Comparison of ENCODE assay signal across 12 cellular contexts in genomic region chr22:22462813-22463567, GRCh38. TPM values are rescaled to one million over a fixed set of nuclear protein-coding genes. Genes with fewer than 3 reads are reported as not detected.
DNase-seq lines count a peak whose midpoint lies in the region; ATAC-seq, FAIRE-seq and TF ChIP-seq lines count a peak whose summit lies in the region.
"Had no signal": no experiment of that assay in that cellular context is flagged by ENCODE, and none has a peak within 500 bp of the region (broad histone marks: within the 10 kb centered on the region; RNA-seq: fewer than 3 reads in every experiment).

No MANE protein-coding gene starts in this region.

- no peaks in the 10 kb centered on the region for H3K79me2 ChIP-seq in HepG2 (ENCODE audit: insufficient read depth, low read length)
- H3K79me2 ChIP-seq in MM.1S (ENCODE audit: low read length): no peaks in the 10 kb centered on the region

- H3K27me3 ChIP-seq in HepG2 (ENCODE audit: control insufficient read depth in 1 of 2, insufficient read depth in 2 of 2, low read length in 2 of 2) (peaks cover 0 to 6% of the 10 kb centered on the region in 2 experiments; a peak in 1 of 5 replicates), right lobe of liver (no peaks in the 10 kb centered on the region), MM.1S (replicated peaks; ENCODE audit: insufficient read depth, low read length) (no peaks in the 10 kb centered on the region)

- CTCF ChIA-PET in HepG2 (lab: Yijun Ruan, JAX; ENCODE audit: low intra/inter-chr PET ratio, low total read pairs): interaction anchor here (2.0 kb wide), 1 partner anchor 113 kb away, joined by 8 read pairs; no protein-coding TSS in a partner anchor

- H3K4me1 Mint-ChIP-seq in chondrocyte (ENCODE audit: low read depth) (peaks cover 2% of the 10 kb centered on the region), type B pancreatic cell (ENCODE audit: unreplicated experiment) (no peaks in the 10 kb centered on the region)
- H3K4me1 Mint-ChIP-seq: activated naive CD4-positive, alpha-beta T cell treated with anti-CD3 and anti-CD28 coated beads, Interleukin-2, amount 50 U/mL, for 24 hours had no signal

- no peak overlapping the region for H3K4me2 ChIP-seq in HepG2 (ENCODE audit: low read depth, low read length)
- no peak overlapping the region for H3K4me2 ChIP-seq in MM.1S (ENCODE audit: low read depth, low read length)

- TF ChIP-seq RAD21 in HepG2 (CRISPR knock-in tag; IDR thresholded peaks at IDR 0.05): no peak

- H3K36me3 Mint-ChIP-seq in chondrocyte (ENCODE audit: low read depth) (peaks cover 3% of the 10 kb centered on the region), type B pancreatic cell (no peaks in the 10 kb centered on the region)
- H3K36me3 Mint-ChIP-seq: memory B cell had no signal

- ATAC-seq in HepG2: no peak
- no peak for ATAC-seq in right lobe of liver
- ATAC-seq in HG03135 (IDR thresholded peaks at IDR 0.05; ENCODE audit: unreplicated experiment): no peak
- no peak for ATAC-seq in HG03460 (IDR thresholded peaks at IDR 0.05; ENCODE audit: unreplicated experiment)
- no peak for ATAC-seq in HG02610 (IDR thresholded peaks at IDR 0.05; ENCODE audit: unreplicated experiment)

- H2AFZ ChIP-seq in HepG2 (ENCODE audit: low read length) (no peak overlapping the region), MM.1S (ENCODE audit: low read length) (no peak overlapping the region)

- H3K27me3 Mint-ChIP-seq in chondrocyte (ENCODE audit: low read depth): peaks cover 48% of the 10 kb centered on the region
- H3K27me3 Mint-ChIP-seq in type B pancreatic cell: peaks cover 61% of the 10 kb centered on the region

- no peak overlapping the region for H3K27ac Mint-ChIP-seq in chondrocyte (ENCODE audit: unreplicated experiment)
- H3K27ac Mint-ChIP-seq in type B pancreatic cell: no peak overlapping the region
- H3K27ac Mint-ChIP-seq: activated naive CD4-positive, alpha-beta T cell treated with anti-CD3 and anti-CD28 coated beads, Interleukin-2, amount 50 U/mL, for 24 hours; memory B cell had no signal

- no TSS peak for BruUV-seq in HepG2 (replicated peaks; lab: Mats Ljungman, UMichigan)

- H3K9ac ChIP-seq in HepG2 (ENCODE audit: insufficient read depth, low read depth, low read length): no peak overlapping the region
- no peak overlapping the region for H3K9ac ChIP-seq in MM.1S (ENCODE audit: low read length)

- POLR2A ChIA-PET in HepG2 (lab: Yijun Ruan, JAX): no interaction called here

- H3K36me3 ChIP-seq in HepG2 (replicated peaks in 1 of 2; ENCODE audit: control insufficient read depth in 1 of 2, insufficient read depth in 2 of 2, low read length in 2 of 2): no peaks in the 10 kb centered on the region
- H3K36me3 ChIP-seq in right lobe of liver: no peaks in the 10 kb centered on the region
- H3K36me3 ChIP-seq in MM.1S (replicated peaks; ENCODE audit: insufficient read depth, low read length): no peaks in the 10 kb centered on the region

- H3K4me1 ChIP-seq in HepG2 (ENCODE audit: insufficient read depth, low read length) (no peaks in the 10 kb centered on the region), right lobe of liver (no peaks in the 10 kb centered on the region), MM.1S (ENCODE audit: low read length) (no peaks in the 10 kb centered on the region)

- in situ Hi-C loops in HepG2 (cut with HindIII; ENCODE audit: extremely low pct_ligation_motif_present, low pct_unique_long_range_greater_than_20kb): loop anchor here (5.0 kb wide), 1 partner anchor 89 kb away; no protein-coding TSS in a partner anchor

- H3K9me3 ChIP-seq in HepG2 (ENCODE audit: low read length) (peaks cover 13% of the 10 kb centered on the region), right lobe of liver (no peaks in the 10 kb centered on the region), MM.1S (replicated peaks; ENCODE audit: insufficient read depth, low read length) (no peaks in the 10 kb centered on the region)

- H3K9me3 Mint-ChIP-seq in chondrocyte (ENCODE audit: low read depth): peaks cover 17% of the 10 kb centered on the region
- no peaks in the 10 kb centered on the region for H3K9me3 Mint-ChIP-seq in type B pancreatic cell

- peak; percentile 6 for DNase-seq in HepG2 (ENCODE audit: low spot score)
- DNase-seq in right lobe of liver: no peak
- DNase-seq in MM.1S: peak; percentile 40
- no peak for DNase-seq in chondrocyte (ENCODE audit: low spot score)
- no peak for DNase-seq in type B pancreatic cell (ENCODE audit: extremely low spot score, unreplicated experiment)

- TF ChIP-seq CTCF in HepG2 (CRISPR knock-in tag; IDR thresholded peaks at IDR 0.05): peak; percentile 29; the same call in 1 of the 2 replicates
- TF ChIP-seq CTCF in right lobe of liver (IDR thresholded peaks at IDR 0.05): no peak
- peak; percentile 58 for TF ChIP-seq CTCF in MM.1S (IDR thresholded peaks at IDR 0.05; ENCODE audit: low read length)
- TF ChIP-seq CTCF in chondrocyte (IDR thresholded peaks at IDR 0.05): peak; percentile 36
- TF ChIP-seq CTCF in type B pancreatic cell (conservative IDR thresholded peaks at IDR 0.05): no peak

- H3K4me3 ChIP-seq in HepG2 (replicated peaks in 1 of 3; ENCODE audit: insufficient read depth in 1 of 3, low read depth in 2 of 3, low read length in 3 of 3) (no peak overlapping the region), right lobe of liver (no peak overlapping the region), MM.1S (ENCODE audit: low read length) (no peak overlapping the region)

- H4K20me1 ChIP-seq in HepG2 (ENCODE audit: insufficient read depth, low read length) (no peaks in the 10 kb centered on the region), MM.1S (ENCODE audit: insufficient read depth, low read length) (no peaks in the 10 kb centered on the region)

- no peak for TF ChIP-seq POLR2A in HepG2 (IDR thresholded peaks at IDR 0.05; ENCODE audit: insufficient read depth in 1 of 2, low read depth in 2 of 2, low read length in 2 of 2)
- no peak for TF ChIP-seq POLR2A in right lobe of liver (IDR thresholded peaks at IDR 0.05)

- H3K9me2 ChIP-seq in MM.1S (replicated peaks; ENCODE audit: insufficient read depth, low read length): no peaks in the 10 kb centered on the region

- intact Hi-C loops in HepG2 (cut with micrococcal nuclease; ENCODE audit: unreplicated experiment) (loop anchor here (10.0 kb wide), 1 partner anchor 122 kb away; no protein-coding TSS in a partner anchor), right lobe of liver (cut with DNase I) (no loop called here)

- H3K4me3 Mint-ChIP-seq in chondrocyte (ENCODE audit: unreplicated experiment) (no peak overlapping the region), type B pancreatic cell (no peak overlapping the region)
- H3K4me3 Mint-ChIP-seq: activated naive CD4-positive, alpha-beta T cell treated with anti-CD3 and anti-CD28 coated beads, Interleukin-2, amount 50 U/mL, for 24 hours; memory B cell had no signal

- TF ChIP-seq EP300 in HepG2 (IDR thresholded peaks at IDR 0.05; ENCODE audit: low read depth in 2 of 2, low read length in 2 of 2) (no peak), HepG2 (CRISPR knock-in tag; IDR thresholded peaks at IDR 0.05; ENCODE audit: borderline replicate concordance) (no peak)

- FAIRE-seq in HepG2 (lab: Jason Lieb, UNC): no peak

- H3K27ac ChIP-seq in HepG2 (ENCODE audit: extremely low read length, insufficient read depth, low read length) (no peak overlapping the region), right lobe of liver (no peak overlapping the region), MM.1S (ENCODE audit: low read length) (no peak overlapping the region)

- WGBS in HepG2 (ENCODE audit: low lambda C conversion rate): 10% methylated on average over 6 of the region's 6 CpGs
- 34% methylated on average over 6 of the region's 6 CpGs for WGBS in right lobe of liver (ENCODE audit: insufficient coverage, low coverage, low lambda C conversion rate, missing lambda C conversion rate)

- no peaks in the 10 kb centered on the region for H3F3A ChIP-seq in MM.1S (ENCODE audit: insufficient read depth, low read length)

RNA-seq across cellular contexts. Expression of gene ZNF280B, which starts 45.6 kb away (rescaled TPM):
- 3.7 and 6.1 TPM in 2 replicates for total RNA-seq in HepG2 (2016; rRNA removed; fragmentation: Illumina TruSeq; extraction: Trizol)
- total RNA-seq in HepG2 (2016; cell fraction: cytosol; rRNA removed; fragmentation: Illumina TruSeq; extraction: Trizol; ENCODE audit: low read depth): 0.62 and 0.91 TPM in 2 replicates
- 3.8 and 5.6 TPM in 2 replicates for total RNA-seq in HepG2 (2016; cell fraction: insoluble cytoplasmic fraction; rRNA removed; fragmentation: Illumina TruSeq; extraction: Trizol)
- total RNA-seq in HepG2 (2016; cell fraction: membrane; rRNA removed; fragmentation: Illumina TruSeq; extraction: Trizol): 4.1 TPM in 2 replicates
- total RNA-seq in HepG2 (2016; cell fraction: nucleus; rRNA removed; fragmentation: Illumina TruSeq; extraction: Trizol): 3.1 and 4.0 TPM in 2 replicates
- 3.3 and 3.9 TPM in 2 replicates for polyA plus RNA-seq in HepG2 (2011; rRNA removed)
- 1.7 and 2.9 TPM in 2 replicates for polyA plus RNA-seq in HepG2 (2011; cell fraction: cytosol; rRNA removed)
- polyA plus RNA-seq in HepG2 (2011; cell fraction: nucleus; rRNA removed): 1.5 and 2.3 TPM in 2 replicates
- 1.9 and 2.0 TPM in 2 replicates for polyA plus RNA-seq in HepG2 (2012)
- polyA plus RNA-seq in HepG2 (2016; cell fraction: cytosol; fragmentation: Illumina TruSeq; extraction: Trizol; ENCODE audit: low read depth): 0.16 and 0.28 TPM in 2 replicates
- 4.7 TPM in 2 replicates for polyA plus RNA-seq in HepG2 (2016; cell fraction: insoluble cytoplasmic fraction; fragmentation: Illumina TruSeq; extraction: Trizol; ENCODE audit: low read depth)
- 1.4 and 1.8 TPM in 2 replicates for polyA plus RNA-seq in HepG2 (2016; cell fraction: membrane; fragmentation: Illumina TruSeq; extraction: Trizol; ENCODE audit: low read depth)
- 5.9 and 6.1 TPM in 2 replicates for polyA plus RNA-seq in HepG2 (2016; cell fraction: nucleus; fragmentation: Illumina TruSeq; extraction: Trizol; ENCODE audit: insufficient read depth, low read depth)
- polyA minus RNA-seq in HepG2 (2011; rRNA and poly(A)+ RNA removed; ENCODE audit: low replicate concordance): 3.0 and 3.6 TPM in 2 replicates
- polyA minus RNA-seq in HepG2 (2011; cell fraction: cytosol; rRNA and poly(A)+ RNA removed): 3.1 and 3.5 TPM in 2 replicates
- 6.4 and 7.5 TPM in 2 replicates for polyA minus RNA-seq in HepG2 (2011; cell fraction: nucleus; rRNA and poly(A)+ RNA removed)
- total RNA-seq in right lobe of liver: under 1 TPM in 4 of 6 experiments, not detected in 2; 0.06 to 0.31 (median 0.10) TPM
- total RNA-seq in chondrocyte: 4.5 to 4.7 TPM (median 4.6 TPM) in 3 replicates
- 1.1 and 5.0 TPM in 2 replicates for total RNA-seq in type B pancreatic cell (ENCODE audit: low replicate concordance)

RNA-seq across cellular contexts. Expression of gene ZNF280A, which starts 57.1 kb away (rescaled TPM):
- 2.9 and 4.4 TPM in 2 replicates for total RNA-seq in HepG2 (2016; rRNA removed; fragmentation: Illumina TruSeq; extraction: Trizol)
- total RNA-seq in HepG2 (2016; cell fraction: cytosol; rRNA removed; fragmentation: Illumina TruSeq; extraction: Trizol; ENCODE audit: low read depth): 1.8 and 2.0 TPM in 2 replicates
- total RNA-seq in HepG2 (2016; cell fraction: insoluble cytoplasmic fraction; rRNA removed; fragmentation: Illumina TruSeq; extraction: Trizol): 3.1 and 4.4 TPM in 2 replicates
- 2.9 and 3.6 TPM in 2 replicates for total RNA-seq in HepG2 (2016; cell fraction: membrane; rRNA removed; fragmentation: Illumina TruSeq; extraction: Trizol)
- total RNA-seq in HepG2 (2016; cell fraction: nucleus; rRNA removed; fragmentation: Illumina TruSeq; extraction: Trizol): 2.5 TPM in 2 replicates
- 1.1 and 1.4 TPM in 2 replicates for polyA plus RNA-seq in HepG2 (2011; rRNA removed)
- 0.66 and 0.90 TPM in 2 replicates for polyA plus RNA-seq in HepG2 (2011; cell fraction: cytosol; rRNA removed)
- polyA plus RNA-seq in HepG2 (2011; cell fraction: nucleus; rRNA removed): 0.68 and 1.00 TPM in 2 replicates
- 0.47 and 0.67 TPM in 2 replicates for polyA plus RNA-seq in HepG2 (2012)
- polyA plus RNA-seq in HepG2 (2016; cell fraction: cytosol; fragmentation: Illumina TruSeq; extraction: Trizol; ENCODE audit: low read depth): 0.40 and 0.59 TPM in 2 replicates
- 2.8 and 3.3 TPM in 2 replicates for polyA plus RNA-seq in HepG2 (2016; cell fraction: insoluble cytoplasmic fraction; fragmentation: Illumina TruSeq; extraction: Trizol; ENCODE audit: low read depth)
- polyA plus RNA-seq in HepG2 (2016; cell fraction: membrane; fragmentation: Illumina TruSeq; extraction: Trizol; ENCODE audit: low read depth): 0.89 and 0.90 TPM in 2 replicates
- polyA plus RNA-seq in HepG2 (2016; cell fraction: nucleus; fragmentation: Illumina TruSeq; extraction: Trizol; ENCODE audit: insufficient read depth, low read depth): 1.4 and 2.2 TPM in 2 replicates
- polyA minus RNA-seq in HepG2 (2011; rRNA and poly(A)+ RNA removed; ENCODE audit: low replicate concordance): 0.16 and 0.52 TPM in 2 replicates
- 0.88 and 1.2 TPM in 2 replicates for polyA minus RNA-seq in HepG2 (2011; cell fraction: cytosol; rRNA and poly(A)+ RNA removed)
- 2.7 and 3.7 TPM in 2 replicates for polyA minus RNA-seq in HepG2 (2011; cell fraction: nucleus; rRNA and poly(A)+ RNA removed)
- not detected for total RNA-seq in right lobe of liver
- total RNA-seq in chondrocyte: not detected in 3 replicates
- total RNA-seq in type B pancreatic cell (ENCODE audit: low replicate concordance): not detected in 2 replicates
- total RNA-seq: renal cortical epithelial cell, temporal lobe had no signal

Comparison
In these comparisons a context has a peak if more than half of its experiments do, and no peak if none do; other contexts are left out.
1. DNase-seq: peak in HepG2 (single experiment) and MM.1S (single experiment); none in right lobe of liver (0 of 3), chondrocyte (single experiment) and type B pancreatic cell (single experiment).
2. CTCF ChIP-seq: peak in HepG2 (single experiment), MM.1S (single experiment) and chondrocyte (single experiment); none in right lobe of liver (0 of 4) and type B pancreatic cell (single experiment).